Comparison of ENCODE assay signal across 31 cellular contexts in the genomic region with DNA sequence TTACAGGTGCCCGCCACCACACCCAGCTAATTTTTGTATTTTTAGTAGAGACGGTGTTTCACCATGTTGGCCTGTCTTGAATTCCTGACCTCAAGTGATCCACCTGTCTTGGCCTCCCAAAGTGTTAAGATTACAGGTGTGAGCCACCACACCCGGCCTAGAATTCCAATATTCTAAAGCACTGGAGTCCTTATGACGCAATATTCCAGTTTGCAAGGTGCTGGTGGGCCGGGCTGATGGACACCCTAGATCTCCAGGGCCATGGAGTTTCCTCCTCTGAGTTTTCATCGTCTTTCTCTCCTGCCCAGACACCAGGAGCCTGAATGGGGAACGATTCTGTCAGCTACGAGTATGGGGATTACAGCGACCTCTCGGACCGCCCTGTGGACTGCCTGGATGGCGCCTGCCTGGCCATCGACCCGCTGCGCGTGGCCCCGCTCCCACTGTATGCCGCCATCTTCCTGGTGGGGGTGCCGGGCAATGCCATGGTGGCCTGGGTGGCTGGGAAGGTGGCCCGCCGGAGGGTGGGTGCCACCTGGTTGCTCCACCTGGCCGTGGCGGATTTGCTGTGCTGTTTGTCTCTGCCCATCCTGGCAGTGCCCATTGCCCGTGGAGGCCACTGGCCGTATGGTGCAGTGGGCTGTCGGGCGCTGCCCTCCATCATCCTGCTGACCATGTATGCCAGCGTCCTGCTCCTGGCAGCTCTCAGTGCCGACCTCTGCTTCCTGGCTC. TPM values are rescaled to one million over a fixed set of nuclear protein-coding genes. Genes with fewer than 3 reads are reported as not detected.
"Had no signal": no experiment of that assay in that cellular context is flagged by ENCODE, and none has a peak within 500 bp of the region (broad histone marks: within the 10 kb centered on the region; RNA-seq: fewer than 3 reads in every experiment).

No MANE protein-coding gene starts in this region.

- H3K27me3 ChIP-seq: esophagus muscularis mucosa, foreskin keratinocyte, heart right ventricle had no signal

- H3K9me3 ChIP-seq: body of pancreas, esophagus muscularis mucosa, gastrocnemius medialis, heart right ventricle had no signal

- ATAC-seq: activated CD4-positive, alpha-beta T cell treated with anti-CD3 and anti-CD28 coated beads for 36 hours; activated CD8-positive, alpha-beta memory T cell treated with anti-CD3 and anti-CD28 coated beads, Interleukin-2, amount 10 ng/mL, durations not matched to agents 7 days and 5 days; activated CD8-positive, alpha-beta T cell treated with anti-CD3 and anti-CD28 coated beads, Interleukin-2, amount 10 ng/mL, durations not matched to agents 7 days and 5 days; body of pancreas; effector memory CD8-positive, alpha-beta T cell; foreskin keratinocyte; gastrocnemius medialis had no signal

- H3K27ac ChIP-seq: body of pancreas, esophagus muscularis mucosa, foreskin keratinocyte, gastrocnemius medialis, heart right ventricle had no signal

- FAIRE-seq: colon had no signal

- DNase-seq: activated CD4-positive, alpha-beta memory T cell treated with anti-CD3 and anti-CD28 coated beads for 36 hours; activated CD4-positive, alpha-beta T cell treated with anti-CD3 and anti-CD28 coated beads for 36 hours; activated CD4-positive, alpha-beta T cell treated with anti-CD3 and anti-CD28 coated beads, Interleukin-2, amount 10 ng/mL, durations not matched to agents 24 days and 14 days; activated CD4-positive, CD25-positive, alpha-beta regulatory T cell; activated CD4-positive, CD25-positive, alpha-beta regulatory T cell treated with anti-CD3 and anti-CD28 coated beads, Interleukin-2, amount 50 U/mL, for 72 hours; activated CD8-positive, alpha-beta memory T cell treated with anti-CD3 and anti-CD28 coated beads, Interleukin-2, amount 10 ng/mL, durations not matched to agents 7 days and 5 days; activated CD8-positive, alpha-beta memory T cell treated with anti-CD3 and anti-CD28 coated beads, Interleukin-2, amount 50 U/mL, for 4 hours; activated CD8-positive, alpha-beta T cell treated with anti-CD3 and anti-CD28 coated beads, Interleukin-2, amount 10 ng/mL, durations not matched to agents 7 days and 5 days; activated gamma-delta T cell; activated naive CD4-positive, alpha-beta T cell treated with anti-CD3 and anti-CD28 coated beads, Interleukin-2, amount 50 U/mL, for 16 hours; activated naive CD4-positive, alpha-beta T cell treated with Interleukin-2 at 50 U/mL for 16 hours; activated T-cell treated with anti-CD3 and anti-CD28 coated beads, Interleukin-2, amount 50 U/mL, for 1 hour; activated T-cell treated with anti-CD3 and anti-CD28 coated beads, Interleukin-2, amount 50 U/mL, for 48 hours; amniotic stem cell; anterior cingulate cortex; body of pancreas; caudate nucleus; cortex of kidney; dermis blood vessel endothelial cell; effector CD4-positive, alpha-beta T cell; effector memory CD8-positive, alpha-beta T cell; erythroblast; foreskin keratinocyte; gastrocnemius medialis; glutamatergic neuron; heart right ventricle; T-helper 2 cell had no signal

- H3K4me1 ChIP-seq: body of pancreas, esophagus muscularis mucosa, foreskin keratinocyte, gastrocnemius medialis had no signal

- H3K4me3 ChIP-seq: body of pancreas, esophagus muscularis mucosa, gastrocnemius medialis, heart right ventricle had no signal

- H3K36me3 ChIP-seq: esophagus muscularis mucosa, gastrocnemius medialis had no signal

RNA-seq across cellular contexts. Expression of gene C5AR2, which starts 8.7 kb away (rescaled TPM):
- total RNA-seq: activated CD4-positive, alpha-beta T cell treated with anti-CD3 and anti-CD28 coated beads for 36 hours; activated CD4-positive, alpha-beta T cell treated with anti-CD3 and anti-CD28 coated beads, Interleukin-2, amount 10 ng/mL, durations not matched to agents 24 days and 14 days; activated CD8-positive, alpha-beta memory T cell treated with anti-CD3 and anti-CD28 coated beads for 36 hours; activated T-helper 1 cell treated with anti-CD3 and anti-CD28 coated beads, Interleukin-12 subunit alpha, Interleukin-12 subunit beta, Interleukin-2, Interleukin-4 antibody, amounts not matched to agents 30 ng/mL and 10 ng/mL and 1 ng/mL, durations not matched to agents 14 hours and 24 hours and 36 hours; foreskin keratinocyte had no signal
- polyA plus RNA-seq: foreskin keratinocyte had no signal

RNA-seq across cellular contexts. Expression of gene C5AR1, which starts 31.0 kb away (rescaled TPM):
- total RNA-seq: dermis blood vessel endothelial cell had no signal
- polyA plus RNA-seq: foreskin keratinocyte had no signal
